ENCODE assay signal across 8 cellular contexts in genomic region chrX:2690856-2691542, GRCh38. TPM values are rescaled to one million over a fixed set of nuclear protein-coding genes. Genes with fewer than 3 reads are reported as not detected.
A peak's percentile ranks its signal among the peaks of the same experiment; 100 is the strongest.
DNase-seq lines count a peak whose midpoint lies in the region; ATAC-seq and TF ChIP-seq lines count a peak whose summit lies in the region.

Gene CD99, plus strand, starts transcription at chrX:2691295. Its CDS starts 66 bp downstream, at chrX:2691361.

- peaks cover 39% of the 10 kb centered on the region for H3K4me1 Mint-ChIP-seq in endodermal cell

- H3K27ac ChIP-seq in endodermal cell (ENCODE audit: low read depth, low read length) = peak within 1 kb of the TSS; percentile 32
- H3K27ac ChIP-seq in mucosa of rectum (ENCODE audit: low read depth in 2 of 2, low read length in 2 of 2) = peak within 1 kb of the TSS; percentile 77 to 81

- peaks cover 8% of the 10 kb centered on the region for H3K4me1 ChIP-seq in endodermal cell (ENCODE audit: control insufficient read depth, insufficient read depth, low read length)
- H3K4me1 ChIP-seq in mucosa of rectum (ENCODE audit: control insufficient read depth in 2 of 2, insufficient read depth in 2 of 2, low read length in 2 of 2) = peaks cover 7 to 12% of the 10 kb centered on the region in 2 donors

- peak; percentile 95 for DNase-seq in AG08396 (ENCODE audit: low spot score)
- peak; percentile 87 to 90 for DNase-seq in activated CD4-positive, alpha-beta T cell treated with anti-CD3 and anti-CD28 coated beads, Interleukin-2, amount 50 U/mL, for 48 hours
- DNase-seq in endodermal cell = peak; percentile 94
- peak; percentile 75 to 82 for DNase-seq in stimulated activated CD8-positive, alpha-beta memory T cell treated with anti-CD3 and anti-CD28 coated beads, Interleukin-7, amount 100 ng/mL, for 1 hour (ENCODE audit: low read depth in 2 of 2)
- DNase-seq in NK-92 (lab: John Stamatoyannopoulos, UW; ENCODE audit: unreplicated experiment) = no peak

- H3K4me3 Mint-ChIP-seq in endodermal cell = peak within 1 kb of the TSS; percentile 84

- H3K27ac Mint-ChIP-seq in endodermal cell = peak within 1 kb of the TSS; percentile 88

- no peaks in the 10 kb centered on the region for H3K9me3 ChIP-seq in endodermal cell (ENCODE audit: control insufficient read depth, low read length)
- H3K9me3 ChIP-seq in mucosa of rectum (ENCODE audit: control insufficient read depth in 2 of 2, low read length in 2 of 2) = no peaks in the 10 kb centered on the region

- no peaks in the 10 kb centered on the region for H3K9me3 Mint-ChIP-seq in endodermal cell

- peaks cover 16% of the 10 kb centered on the region for H3K27me3 ChIP-seq in endodermal cell (ENCODE audit: control insufficient read depth, insufficient read depth, low read length, poor library complexity, severe bottlenecking)
- no peaks in the 10 kb centered on the region for H3K27me3 ChIP-seq in mucosa of rectum (ENCODE audit: control insufficient read depth in 2 of 2, insufficient read depth in 2 of 2, low read length in 2 of 2)

- TF ChIP-seq CTCF in endodermal cell (conservative IDR thresholded peaks at IDR 0.05) = no peak

- peaks cover 19% of the 10 kb centered on the region for H3K36me3 Mint-ChIP-seq in endodermal cell (ENCODE audit: low read depth)

- peaks cover 35% of the 10 kb centered on the region for H3K27me3 Mint-ChIP-seq in endodermal cell (ENCODE audit: insufficient read depth)

- H3K4me3 ChIP-seq in endodermal cell (ENCODE audit: low read length) = peak within 1 kb of the TSS; percentile 95
- peak within 1 kb of the TSS; percentile 86 to 91 for H3K4me3 ChIP-seq in mucosa of rectum (ENCODE audit: low read length in 2 of 2)

- peak within 1 kb of the TSS; percentile 80 for H3K9ac ChIP-seq in endodermal cell (ENCODE audit: extremely low read depth, low read length, poor library complexity, severe bottlenecking)
- peak within 1 kb of the TSS; percentile 81 to 89 for H3K9ac ChIP-seq in mucosa of rectum (ENCODE audit: low read depth in 1 of 2, low read length in 2 of 2)

- H3K36me3 ChIP-seq in endodermal cell (ENCODE audit: control insufficient read depth, insufficient read depth, low read length) (peaks cover 3% of the 10 kb centered on the region), mucosa of rectum (ENCODE audit: control insufficient read depth in 2 of 2, insufficient read depth in 2 of 2, low read length in 2 of 2) (no peaks in the 10 kb centered on the region)

- ATAC-seq in GM19372 (IDR thresholded peaks at IDR 0.05; ENCODE audit: low read depth, unreplicated experiment) = peak; percentile 84
- peak; percentile 90 for ATAC-seq in HG03521 (IDR thresholded peaks at IDR 0.05; ENCODE audit: unreplicated experiment)

- WGBS in endodermal cell (ENCODE audit: insufficient coverage in 1 of 2, insufficient read length in 1 of 2), 2 experiments = 3 to 5% methylated on average over 21 to 69 of the region's 73 CpGs

RNA-seq across cellular contexts. Expression of gene CD99, which starts in this region (rescaled TPM):
- total RNA-seq in endodermal cell = 100 to 1,000 TPM; 314 to 397 TPM
- polyA plus RNA-seq in endodermal cell (2013, experiment 1 of 2) = 226 TPM
- 207 TPM for polyA plus RNA-seq in endodermal cell (2013, experiment 2 of 2)
